ENCODE assay signal across 8 cellular contexts in the genomic region with DNA sequence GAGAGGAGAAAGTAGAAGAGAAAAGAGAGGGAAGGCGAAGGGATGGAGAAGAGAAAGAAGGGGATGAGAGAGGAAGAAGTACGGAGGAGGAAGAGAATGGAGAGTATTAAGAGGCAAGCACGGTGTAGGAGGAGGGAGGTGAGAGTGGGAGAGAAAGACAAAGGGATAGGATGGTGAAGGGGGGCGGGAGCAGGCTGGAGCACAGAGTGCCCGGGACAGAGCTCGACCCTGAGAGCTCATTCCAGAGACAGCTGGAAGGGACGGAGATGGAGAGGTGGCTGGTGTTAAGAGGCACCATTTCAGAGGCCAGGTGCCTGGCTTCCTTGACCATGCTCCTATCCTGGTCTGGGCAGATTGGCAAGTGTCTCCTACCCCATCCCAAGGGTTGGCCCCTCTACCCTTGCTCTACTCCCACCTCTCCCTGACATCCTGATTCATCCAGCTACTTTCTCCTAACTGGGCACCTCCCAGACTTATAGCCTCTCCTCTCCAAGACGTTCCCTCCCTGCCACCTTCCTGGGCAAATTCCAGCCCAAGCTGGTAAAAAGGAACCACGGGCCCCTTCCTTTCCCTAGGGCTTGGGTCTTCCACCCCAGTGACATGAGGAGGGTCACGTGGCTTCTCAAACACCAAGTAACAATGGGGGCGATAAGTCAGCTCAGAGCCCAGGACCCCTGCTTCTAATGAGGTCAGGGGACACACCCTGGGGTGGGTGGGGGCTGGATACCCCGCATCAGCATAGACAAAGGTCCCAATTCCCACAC.
DNase-seq lines count a peak whose midpoint lies in the region; ATAC-seq and TF ChIP-seq lines count a peak whose summit lies in the region.

No MANE protein-coding gene starts in this region.

- H3K4me1 ChIP-seq in NT2/D1 (ENCODE audit: insufficient read depth, insufficient read length) (peaks cover 17% of the 10 kb centered on the region), duodenal mucosa (ENCODE audit: control insufficient read depth in 1 of 2, insufficient read depth in 2 of 2, low read length in 2 of 2) (peaks cover 26 to 31% of the 10 kb centered on the region in 2 donors)

- H3K27me3 ChIP-seq in NT2/D1 (ENCODE audit: insufficient read depth, insufficient read length) (no peaks in the 10 kb centered on the region), duodenal mucosa (ENCODE audit: control insufficient read depth in 1 of 2, insufficient read depth in 2 of 2, low read length in 2 of 2) (no peaks in the 10 kb centered on the region)

- H3K36me3 ChIP-seq in NT2/D1 (ENCODE audit: insufficient read depth, insufficient read length, low read length) (peaks cover 54% of the 10 kb centered on the region), duodenal mucosa (ENCODE audit: control insufficient read depth in 1 of 2, insufficient read depth in 2 of 2, low read length in 2 of 2) (peaks cover 8 to 38% of the 10 kb centered on the region in 2 donors)

- ATAC-seq in GM21737 (IDR thresholded peaks at IDR 0.05; ENCODE audit: unreplicated experiment) (no peak), HG03432 (IDR thresholded peaks at IDR 0.05; ENCODE audit: unreplicated experiment) (no peak), GM19463 (IDR thresholded peaks at IDR 0.05; ENCODE audit: unreplicated experiment) (no peak)

- H3K4me3 ChIP-seq in NT2/D1 (ENCODE audit: insufficient read length, low read depth) (peak overlapping the region; percentile 94), duodenal mucosa (ENCODE audit: low read depth in 1 of 2, low read length in 2 of 2) (peak overlapping the region; percentile 91 to 93)

- no peaks in the 10 kb centered on the region for H3K9me3 Mint-ChIP-seq in nephron progenitor cell

- H3K9ac ChIP-seq in NT2/D1 (ENCODE audit: insufficient read length, low read depth), result peak overlapping the region; percentile 92
- H3K9ac ChIP-seq in duodenal mucosa (ENCODE audit: low read depth in 1 of 2, low read length in 2 of 2), result peak overlapping the region; percentile 21 to 69

- DNase-seq in NT2/D1 (ENCODE audit: low read depth, low spot score) (no peak), nephron progenitor cell (no peak)
- DNase-seq in stimulated activated CD8-positive, alpha-beta memory T cell treated with anti-CD3 and anti-CD28 coated beads, Interleukin-4, amount 100 ng/mL, for 48 hours, result no peak

- peaks cover 8% of the 10 kb centered on the region for H3K27me3 Mint-ChIP-seq in nephron progenitor cell (ENCODE audit: low read depth, poor library complexity)

- H3K27ac ChIP-seq in C4-2B (peak overlapping the region; percentile 96), duodenal mucosa (ENCODE audit: low read depth, low read length) (no peak overlapping the region)

- H3K27ac Mint-ChIP-seq in nephron progenitor cell, result no peak overlapping the region

- H3K4me1 Mint-ChIP-seq in nephron progenitor cell, result peaks cover 51% of the 10 kb centered on the region

- H3K36me3 Mint-ChIP-seq in nephron progenitor cell (ENCODE audit: low read depth), result peaks cover 20% of the 10 kb centered on the region

- H3K4me3 Mint-ChIP-seq in nephron progenitor cell, result peak overlapping the region; percentile 88

- TF ChIP-seq CTCF in C4-2B (conservative IDR thresholded peaks at IDR 0.05) (no peak), nephron progenitor cell (IDR thresholded peaks at IDR 0.05) (no peak)

- H3K9me3 ChIP-seq in NT2/D1 (ENCODE audit: insufficient read depth, low read length) (no peaks in the 10 kb centered on the region), duodenal mucosa (ENCODE audit: control insufficient read depth in 1 of 2, low read length in 2 of 2) (no peaks in the 10 kb centered on the region)
